Comparison of ENCODE assay signal across 8 cellular contexts in the genomic region with DNA sequence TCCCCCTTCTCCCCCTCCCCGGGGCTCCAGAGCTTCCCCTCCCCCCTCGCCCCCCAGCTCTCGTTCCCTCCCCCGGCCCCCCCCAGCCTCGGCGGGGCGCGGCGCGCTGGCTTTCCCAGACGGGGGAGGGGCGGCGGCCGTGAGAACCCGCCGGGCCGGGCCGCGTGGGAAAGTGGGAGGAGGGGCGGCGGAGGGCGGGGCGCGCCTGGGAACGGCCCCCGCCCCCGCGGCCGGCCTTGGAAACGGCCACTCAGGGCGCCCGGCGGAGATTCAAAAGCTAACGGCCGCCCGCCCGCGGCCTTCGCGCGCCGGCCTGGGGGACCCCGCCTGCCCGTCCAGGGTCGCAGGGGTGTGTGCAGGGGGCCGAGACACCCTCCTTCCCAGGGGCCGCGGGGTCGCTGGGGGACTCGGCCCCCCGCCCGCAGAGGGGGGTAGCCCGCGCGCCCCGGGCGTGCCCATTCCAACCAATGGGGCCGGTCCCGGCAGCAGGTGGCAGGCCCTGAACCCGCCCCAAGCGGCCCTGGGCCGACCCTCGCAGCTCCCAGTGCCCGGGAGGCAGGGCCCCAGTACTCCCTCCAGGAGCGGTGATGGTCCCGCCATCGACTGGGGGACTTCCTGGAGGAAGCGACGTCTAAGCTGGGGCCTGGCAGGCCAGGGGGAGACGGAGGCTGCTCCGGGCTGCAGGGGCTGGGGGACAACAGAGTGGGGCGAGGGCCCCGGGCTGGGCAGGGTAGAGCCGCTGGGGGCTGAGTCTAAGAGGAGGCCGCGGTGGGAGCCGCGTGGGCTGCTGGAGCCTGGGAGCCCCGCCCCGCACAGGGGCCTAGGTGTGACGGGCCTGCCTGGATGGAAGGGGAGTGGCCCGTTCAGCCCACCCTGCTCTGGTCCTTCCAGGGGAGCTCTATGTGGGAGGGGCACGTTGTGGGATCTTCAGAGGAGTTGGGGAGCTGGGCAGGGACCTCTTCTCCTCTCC. TPM values are rescaled to one million over a fixed set of nuclear protein-coding genes. Genes with fewer than 3 reads are reported as not detected.
A peak's percentile ranks its signal among the peaks of the same experiment; 100 is the strongest.
DNase-seq lines count a peak whose midpoint lies in the region; ATAC-seq and TF ChIP-seq lines count a peak whose summit lies in the region.

No MANE protein-coding gene starts in this region.

- H3K27ac ChIP-seq in right cardiac atrium (ENCODE audit: low read length) (no peak overlapping the region), stomach (peak overlapping the region in 3 of 5 donors; percentile 22 to 56 (median 38)), Karpas-422 (ENCODE audit: low read length) (no peak overlapping the region)

- H3K9me3 ChIP-seq in right cardiac atrium (ENCODE audit: control insufficient read depth, low read length) (no peaks in the 10 kb centered on the region), stomach (no peaks in the 10 kb centered on the region), Karpas-422 (ENCODE audit: low read length) (no peaks in the 10 kb centered on the region)

- DNase-seq in CD1c-positive myeloid dendritic cell (ENCODE audit: extremely low spot score), result peak; percentile 29
- peak; percentile 41 for DNase-seq in GM19240 (ENCODE audit: insufficient read length, low spot score)
- DNase-seq in activated CD8-positive, alpha-beta memory T cell treated with anti-CD3 and anti-CD28 coated beads for 24 hours, result peak; percentile 64
- DNase-seq in right cardiac atrium, result peak; percentile 74 to 88 (median 83)
- peak; percentile 59 for DNase-seq in stomach
- DNase-seq in SW480 (ENCODE audit: low spot score), result no peak
- no peak for DNase-seq in cerebellar cortex (ENCODE audit: low spot score)
- no peak for DNase-seq in Karpas-422

- intact Hi-C loops in right cardiac atrium (cut with DNase I) (no loop called here), stomach (cut with DNase I; ENCODE audit: low total_unique reads) (no loop called here)

- no peaks in the 10 kb centered on the region for H3K36me3 ChIP-seq in stomach
- no peaks in the 10 kb centered on the region for H3K36me3 ChIP-seq in Karpas-422 (ENCODE audit: insufficient read depth, low read length)

- H3K4me3 ChIP-seq in right cardiac atrium (ENCODE audit: low read length) (no peak overlapping the region), stomach (peak overlapping the region; percentile 33 to 45 (median 38)), Karpas-422 (ENCODE audit: low read length) (no peak overlapping the region)

- no peak overlapping the region for H3K4me2 ChIP-seq in Karpas-422 (ENCODE audit: low read depth, low read length, poor library complexity, severe bottlenecking)

- H3K4me1 ChIP-seq in right cardiac atrium (ENCODE audit: control insufficient read depth, insufficient read depth, low read length), result no peaks in the 10 kb centered on the region
- peaks cover 25 to 50% (median 38%) of the 10 kb centered on the region in 4 donors for H3K4me1 ChIP-seq in stomach
- H3K4me1 ChIP-seq in Karpas-422 (ENCODE audit: low read length), result peaks cover 10% of the 10 kb centered on the region

- no peak for TF ChIP-seq CTCF in stomach (IDR thresholded peaks at IDR 0.05)

- H4K20me1 ChIP-seq in Karpas-422 (ENCODE audit: insufficient read depth, low read depth, low read length), result no peaks in the 10 kb centered on the region

- no peak for TF ChIP-seq POLR2A in stomach (IDR thresholded peaks at IDR 0.05)

- ATAC-seq in right cardiac atrium, result peak in 1 of 2 donors; percentile 51

- H3K79me2 ChIP-seq in Karpas-422 (ENCODE audit: low read length), result no peaks in the 10 kb centered on the region

- H2AFZ ChIP-seq in Karpas-422 (ENCODE audit: low read length), result no peak overlapping the region

- no peak overlapping the region for H3K9ac ChIP-seq in Karpas-422 (ENCODE audit: low read length)

- H3K27me3 ChIP-seq in right cardiac atrium (ENCODE audit: control insufficient read depth, insufficient read depth) (no peaks in the 10 kb centered on the region), stomach (peaks cover 0 to 37% (median 12%) of the 10 kb centered on the region in 3 donors), Karpas-422 (ENCODE audit: low read length) (no peaks in the 10 kb centered on the region)

- no peaks in the 10 kb centered on the region for H3K9me2 ChIP-seq in Karpas-422 (replicated peaks; ENCODE audit: insufficient read depth, low read length)

- no peak for TF ChIP-seq EP300 in stomach (IDR thresholded peaks at IDR 0.05)

- WGBS in right cardiac atrium, result 7% methylated on average over 82 of the region's 83 CpGs
- WGBS in stomach, 5 donors, result 3 to 23% (median 4%) methylated on average over 16 to 82 of the region's 83 CpGs

RNA-seq across cellular contexts. Expression of a gene that starts 14.2 kb away (rescaled TPM):
- total RNA-seq in right cardiac atrium (10 to 100 TPM in 1 of 4 donors, 1 to 10 TPM in 3; 4.5 to 14.5 (median 7.9) TPM), stomach (100 to 1,000 TPM in 1 of 5 donors, 10 to 100 TPM in 2, 1 to 10 TPM in 2; 1.2 to 323 (median 14.6) TPM)
- polyA plus RNA-seq in right cardiac atrium (4.2 TPM), stomach (1 to 10 TPM; 1.5 to 2.7 (median 2.0) TPM)
- total RNA-seq in Karpas-422 (2014; rRNA removed; shearing (Covaris generic); ENCODE audit: low replicate concordance), result 1.4 and 1.8 TPM in 2 replicates

RNA-seq across cellular contexts. Expression of a gene that starts 38.8 kb away (rescaled TPM):
- total RNA-seq in right cardiac atrium (10 to 100 TPM; 10.9 to 17.2 (median 13.1) TPM), stomach (100 to 1,000 TPM in 1 of 5 donors, 10 to 100 TPM in 3, 1 to 10 TPM in 1; 9.9 to 180 (median 29.9) TPM)
- polyA plus RNA-seq in right cardiac atrium (6.2 TPM), stomach (1 to 10 TPM; 5.9 to 8.9 (median 6.0) TPM)
- 8.8 and 19.2 TPM in 2 replicates for total RNA-seq in Karpas-422 (2014; rRNA removed; shearing (Covaris generic); ENCODE audit: low replicate concordance)

Comparison
In these comparisons a context has a peak if more than half of its experiments do, and no peak if none do; other contexts are left out.
1. DNase-seq: peak in CD1c-positive myeloid dendritic cell (single experiment), GM19240 (single experiment), activated CD8-positive, alpha-beta memory T cell treated with anti-CD3 and anti-CD28 coated beads for 24 hours (single experiment), right cardiac atrium (3 of 3) and stomach (single experiment); none in SW480 (single experiment), cerebellar cortex (single experiment) and Karpas-422 (single experiment).
2. H3K27ac ChIP-seq: peak in stomach (3 of 5); none in right cardiac atrium (single experiment) and Karpas-422 (single experiment).
3. H3K4me3 ChIP-seq: peak in stomach (4 of 4); none in right cardiac atrium (single experiment) and Karpas-422 (single experiment).